In the genomic region with DNA sequence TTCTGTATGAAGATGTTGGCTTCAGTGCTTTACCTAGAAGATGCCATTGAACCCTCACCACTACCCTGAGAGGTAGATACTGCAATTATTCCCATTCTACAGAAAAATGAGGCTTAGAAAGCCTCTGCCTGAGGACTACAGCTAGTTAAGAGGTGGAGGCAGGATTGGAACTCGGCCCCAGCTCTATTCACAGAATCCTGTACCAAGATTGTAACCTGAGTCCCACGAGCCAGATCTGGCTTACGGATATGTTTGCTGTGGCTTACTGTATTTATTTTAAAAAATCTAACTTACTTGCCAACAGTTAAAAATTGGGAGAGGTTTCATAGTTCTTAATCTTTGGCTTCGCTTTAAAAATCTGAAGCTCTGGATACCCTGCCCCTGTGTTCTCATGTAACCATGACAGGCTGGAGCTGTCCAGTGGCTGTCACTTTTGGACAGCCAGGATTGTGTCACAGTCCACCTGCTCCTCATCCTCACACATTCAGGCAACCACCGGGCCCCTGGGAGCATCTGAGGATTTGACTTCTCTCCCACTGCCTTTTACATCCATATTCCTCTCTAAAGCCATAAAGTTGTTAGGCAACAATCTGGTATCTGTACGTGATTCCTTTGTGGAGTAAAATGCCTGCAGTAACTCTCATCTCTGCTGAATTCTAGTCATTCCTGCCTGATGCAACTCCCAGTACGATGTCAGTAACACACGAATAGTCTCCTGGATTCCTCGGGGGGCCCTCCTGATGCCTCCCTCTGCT, we compare ENCODE assay signal across 18 cellular contexts.
DNase-seq lines count a peak whose midpoint lies in the region; ATAC-seq and TF ChIP-seq lines count a peak whose summit lies in the region.
"Had no signal": no experiment of that assay in that cellular context is flagged by ENCODE, and none has a peak within 500 bp of the region (broad histone marks: within the 10 kb centered on the region; RNA-seq: fewer than 3 reads in every experiment).

No MANE protein-coding gene starts in this region.

- no peaks in the 10 kb centered on the region for H4K20me1 ChIP-seq in H9 (ENCODE audit: control insufficient read depth, insufficient read depth, insufficient read length)

- no peaks in the 10 kb centered on the region for H3K36me3 ChIP-seq in right atrium auricular region
- no peaks in the 10 kb centered on the region for H3K36me3 ChIP-seq in testis (ENCODE audit: low read depth, missing control alignments)
- H3K36me3 ChIP-seq: upper lobe of left lung had no signal

- DNase-seq in H9 = no peak
- DNase-seq in dedifferentiated amniotic fluid mesenchymal stem cell (ENCODE audit: extremely low spot score) = peak; percentile 90
- peak; percentile 61 for DNase-seq in right atrium auricular region (ENCODE audit: low spot score)
- no peak for DNase-seq in substantia nigra (lab: John Stamatoyannopoulos, UW)
- no peak for DNase-seq in cerebellar nuclear complex (lab: John Stamatoyannopoulos, UW)
- no peak for DNase-seq in testis
- DNase-seq: activated CD4-positive, CD25-positive, alpha-beta regulatory T cell treated with anti-CD3 and anti-CD28 coated beads, Interleukin-2, amount 50 U/mL, for 72 hours; CD4-positive, alpha-beta memory T cell; foreskin keratinocyte; immature natural killer cell; NCI-H1105 treated with DMSO at 0.1 percent for 48 hours; NCI-H510A treated with DMSO at 0.1 percent for 48 hours; T-cell; upper lobe of left lung had no signal

- intact Hi-C loops in testis (cut with DNase I; ENCODE audit: low total_unique reads) = no loop called here

- H3K14ac ChIP-seq in H9 (ENCODE audit: insufficient read depth, low read length) = no peak overlapping the region

- H3K9ac ChIP-seq in H9 (ENCODE audit: extremely low read depth, insufficient read length, low read length) = no peak overlapping the region

- no peak overlapping the region for H3K27ac ChIP-seq in H9 (ENCODE audit: insufficient read length, low read depth, low read length)
- H3K27ac ChIP-seq in right atrium auricular region = no peak overlapping the region
- peak overlapping the region; percentile 98 for H3K27ac ChIP-seq in substantia nigra (ENCODE audit: low read depth, low read length, poor library complexity, severe bottlenecking)
- no peak overlapping the region for H3K27ac ChIP-seq in testis
- H3K27ac ChIP-seq: foreskin keratinocyte had no signal

- TF ChIP-seq CTCF in H9 (conservative IDR thresholded peaks at IDR 0.05) (no peak), right atrium auricular region (IDR thresholded peaks at IDR 0.05) (no peak), testis (IDR thresholded peaks at IDR 0.05) (no peak)

- H4K5ac ChIP-seq in H9 (ENCODE audit: insufficient read length, low read depth, low read length) = no peak overlapping the region

- H3K27me3 Mint-ChIP-seq in H9 (ENCODE audit: low read depth) = peaks cover 2% of the 10 kb centered on the region; the same call in 1 of the 2 replicates

- H2BK15ac ChIP-seq in H9 (ENCODE audit: low read depth, low read length) = no peak overlapping the region

- H3T11ph ChIP-seq in H9 (ENCODE audit: low read length) = no peak overlapping the region

- H3K27me3 ChIP-seq in H9 (ENCODE audit: insufficient read depth, low read length) (no peaks in the 10 kb centered on the region), right atrium auricular region (no peaks in the 10 kb centered on the region), testis (no peaks in the 10 kb centered on the region)
- H3K27me3 ChIP-seq: upper lobe of left lung had no signal

- H3K79me1 ChIP-seq in H9 (ENCODE audit: insufficient read depth, low read depth, low read length, poor library complexity, severe bottlenecking) = no peaks in the 10 kb centered on the region

- peak overlapping the region in 2 of 3 experiments; percentile 3 to 10; a peak in 1 of 7 replicates for H3K27ac Mint-ChIP-seq in H9
- H3K27ac Mint-ChIP-seq: activated naive CD8-positive, alpha-beta T cell; CD4-positive, alpha-beta memory T cell; dendritic cell treated with granulocyte-macrophage colony-stimulating factor and Interleukin-4, amounts not matched to agents 40 ng/mL and 50 ng/mL, for 4 days; immature natural killer cell; T-cell had no signal

- no peak overlapping the region for H2BK5ac ChIP-seq in H9 (ENCODE audit: insufficient read length, low read length)

- no CpG with 5 or more reads among the region's 9 CpGs for WGBS in H9 (ENCODE audit: extremely low coverage, insufficient read length, low lambda C conversion rate)
- 62 to 72% methylated on average over 9 of the region's 9 CpGs for WGBS in testis, 2 donors

- no peak overlapping the region for H2BK12ac ChIP-seq in H9 (ENCODE audit: insufficient read length, low read depth, low read length)

- H3K4me3 ChIP-seq in right atrium auricular region (no peak overlapping the region), testis (no peak overlapping the region)
- H3K4me3 ChIP-seq: upper lobe of left lung had no signal

- TF ChIP-seq POLR2A in testis (IDR thresholded peaks at IDR 0.05) = no peak

- H2BK20ac ChIP-seq in H9 (ENCODE audit: low read depth, low read length, poor library complexity, severe bottlenecking) = no peak overlapping the region

- H3K79me2 ChIP-seq in H9 (ENCODE audit: insufficient read depth, low read length) = no peaks in the 10 kb centered on the region

- H2AFZ ChIP-seq in H9 (ENCODE audit: low read length) = no peak overlapping the region

- H3K18ac ChIP-seq in H9 (ENCODE audit: insufficient read length, low read depth, low read length) = no peak overlapping the region

- H3K36me3 Mint-ChIP-seq in H9 (ENCODE audit: insufficient read depth in 1 of 3, low read depth in 3 of 3) = no peaks in the 10 kb centered on the region
- H3K36me3 Mint-ChIP-seq: CD4-positive, alpha-beta memory T cell; immature natural killer cell; T-cell had no signal

- H3K4ac ChIP-seq in H9 (ENCODE audit: low read depth, low read length) = no peak overlapping the region

- H3K4me1 ChIP-seq in H9 (ENCODE audit: insufficient read depth, low read length) = no peaks in the 10 kb centered on the region
- H3K4me1 ChIP-seq in right atrium auricular region = peaks cover 0 to 10% of the 10 kb centered on the region in 2 donors
- H3K4me1 ChIP-seq in testis = no peaks in the 10 kb centered on the region
- H3K4me1 ChIP-seq: foreskin keratinocyte had no signal

- no peak for ATAC-seq in HG03196 (IDR thresholded peaks at IDR 0.05; ENCODE audit: unreplicated experiment)
- ATAC-seq: foreskin keratinocyte, Panc1, T-cell had no signal

- H3K4me3 Mint-ChIP-seq in H9 = no peak overlapping the region
- H3K4me3 Mint-ChIP-seq: activated naive CD8-positive, alpha-beta T cell; CD4-positive, alpha-beta memory T cell; dendritic cell treated with granulocyte-macrophage colony-stimulating factor and Interleukin-4, amounts not matched to agents 40 ng/mL and 50 ng/mL, for 4 days; immature natural killer cell; T-cell had no signal

- H3K4me1 Mint-ChIP-seq in H9 = peaks cover 15 to 16% of the 10 kb centered on the region in 2 experiments
- H3K4me1 Mint-ChIP-seq: CD4-positive, alpha-beta memory T cell; immature natural killer cell; T-cell had no signal

- H3K23me2 ChIP-seq in H9 (ENCODE audit: insufficient read length, low read depth, low read length, poor library complexity, severe bottlenecking) = no peaks in the 10 kb centered on the region

- H3K4me2 ChIP-seq in H9 (ENCODE audit: insufficient read depth, insufficient read length, low read length) = no peak overlapping the region

- H3K9me3 ChIP-seq in H9 (ENCODE audit: control insufficient read depth, low read depth, low read length) (no peaks in the 10 kb centered on the region), right atrium auricular region (no peaks in the 10 kb centered on the region), testis (no peaks in the 10 kb centered on the region)
- H3K9me3 ChIP-seq: upper lobe of left lung had no signal

- H4K91ac ChIP-seq in H9 (ENCODE audit: insufficient read length, low read depth, low read length) = no peak overlapping the region

- H3K56ac ChIP-seq in H9 (ENCODE audit: insufficient read length, low read depth, low read length) = no peak overlapping the region

- H3K9me3 Mint-ChIP-seq in H9 = no peaks in the 10 kb centered on the region
- H3K9me3 Mint-ChIP-seq: dendritic cell treated with granulocyte-macrophage colony-stimulating factor and Interleukin-4, amounts not matched to agents 40 ng/mL and 50 ng/mL, for 4 days; immature natural killer cell had no signal

- H2BK120ac ChIP-seq in H9 (ENCODE audit: low read depth, low read length, poor library complexity, severe bottlenecking) = no peak overlapping the region

- no peak overlapping the region for H3K23ac ChIP-seq in H9 (ENCODE audit: insufficient read length, low read depth, low read length)

- no peak overlapping the region for H4K8ac ChIP-seq in H9 (replicated peaks; ENCODE audit: insufficient read length, low read depth, low read length)

- H2AK5ac ChIP-seq in H9 (ENCODE audit: insufficient read length, low read length) = no peak overlapping the region

Comparison
In these comparisons a context has a peak if more than half of its experiments do, and no peak if none do; other contexts are left out.
1. DNase-seq: peak in dedifferentiated amniotic fluid mesenchymal stem cell (single experiment) and right atrium auricular region (single experiment); none in H9 (single experiment), substantia nigra (0 of 49), cerebellar nuclear complex (0 of 2) and testis (single experiment).